Comparison of ENCODE assay signal across 8 cellular contexts in genomic region chr1:110339040-110339426, GRCh38. TPM values are rescaled to one million over a fixed set of nuclear protein-coding genes. Genes with fewer than 3 reads are reported as not detected.
DNase-seq lines count a peak whose midpoint lies in the region; ATAC-seq and TF ChIP-seq lines count a peak whose summit lies in the region.

TSS of gene RBM15 (plus strand) at chr1:110339377. CDS start at chr1:110339406, 29 bp downstream.

- H3K27ac ChIP-seq in osteoblast (ENCODE audit: low read depth, low read length) (peak within 1 kb of the TSS; percentile 95), thoracic aorta (peak within 1 kb of the TSS; percentile 96 to 98)

- H3K4me3 ChIP-seq in osteoblast (ENCODE audit: insufficient read depth, low read length) (peak within 1 kb of the TSS; percentile 99), thoracic aorta (peak within 1 kb of the TSS; percentile 94)

- ATAC-seq in HG02642 (IDR thresholded peaks at IDR 0.05; ENCODE audit: poor library complexity, unreplicated experiment) (peak; percentile 72), thoracic aorta (ENCODE audit: insufficient number of reproducible peaks, low FRiP score, low read depth) (peak; percentile 98)

- peak within 1 kb of the TSS; percentile 100 for H3K4me2 ChIP-seq in osteoblast (ENCODE audit: insufficient read depth, low read length)

- H2AFZ ChIP-seq in osteoblast (ENCODE audit: low read length): peak within 1 kb of the TSS; percentile 98

- H3K27me3 Mint-ChIP-seq in activated naive CD4-positive, alpha-beta T cell treated with anti-CD3 and anti-CD28 coated beads, Interleukin-2, amount 50 U/mL, for 24 hours: no peaks in the 10 kb centered on the region
- H3K27me3 Mint-ChIP-seq in glutamatergic neuron (ENCODE audit: unreplicated experiment): peaks cover 4% of the 10 kb centered on the region

- H3K9me3 Mint-ChIP-seq in activated naive CD4-positive, alpha-beta T cell treated with anti-CD3 and anti-CD28 coated beads, Interleukin-2, amount 50 U/mL, for 24 hours: no peaks in the 10 kb centered on the region
- peaks cover 4% of the 10 kb centered on the region for H3K9me3 Mint-ChIP-seq in glutamatergic neuron (ENCODE audit: unreplicated experiment)

- peak within 1 kb of the TSS; percentile 98 for H3K27ac Mint-ChIP-seq in activated naive CD4-positive, alpha-beta T cell treated with anti-CD3 and anti-CD28 coated beads, Interleukin-2, amount 50 U/mL, for 24 hours
- peak within 1 kb of the TSS; percentile 97 for H3K27ac Mint-ChIP-seq in glutamatergic neuron (ENCODE audit: unreplicated experiment)

- H3K27me3 ChIP-seq in osteoblast (ENCODE audit: insufficient read depth, low read length) (no peaks in the 10 kb centered on the region), thoracic aorta (replicated peaks; ENCODE audit: insufficient read depth) (no peaks in the 10 kb centered on the region)

- peak; percentile 100 for DNase-seq in GM04504 (ENCODE audit: low read depth)
- DNase-seq in NCI-H1092 treated with DMSO at 0.1 percent for 48 hours (lab: John Stamatoyannopoulos, UW): peak; percentile 100
- peak; percentile 100 for DNase-seq in SKM-1 (lab: John Stamatoyannopoulos, UW; ENCODE audit: unreplicated experiment)
- DNase-seq in glutamatergic neuron: peak; percentile 93
- peak; percentile 99 for DNase-seq in osteoblast (ENCODE audit: insufficient read length, low spot score, missing footprints)
- peak; percentile 98 for DNase-seq in thoracic aorta (ENCODE audit: low spot score)

- peaks cover 41% of the 10 kb centered on the region for H4K20me1 ChIP-seq in osteoblast (ENCODE audit: insufficient read depth, low read length)

- peaks cover 22% of the 10 kb centered on the region for H3K36me3 Mint-ChIP-seq in activated naive CD4-positive, alpha-beta T cell treated with anti-CD3 and anti-CD28 coated beads, Interleukin-2, amount 50 U/mL, for 24 hours
- H3K36me3 Mint-ChIP-seq in glutamatergic neuron (ENCODE audit: unreplicated experiment): no peaks in the 10 kb centered on the region

- H3K4me1 Mint-ChIP-seq in activated naive CD4-positive, alpha-beta T cell treated with anti-CD3 and anti-CD28 coated beads, Interleukin-2, amount 50 U/mL, for 24 hours: peaks cover 62% of the 10 kb centered on the region
- H3K4me1 Mint-ChIP-seq in glutamatergic neuron (ENCODE audit: low read depth, unreplicated experiment): peaks cover 23% of the 10 kb centered on the region

- H3K36me3 ChIP-seq in osteoblast (ENCODE audit: insufficient read depth, low read length) (peaks cover 19% of the 10 kb centered on the region), thoracic aorta (peaks cover 7% of the 10 kb centered on the region)

- H3K4me1 ChIP-seq in osteoblast (ENCODE audit: insufficient read depth, low read length) (peaks cover 45% of the 10 kb centered on the region), thoracic aorta (ENCODE audit: control insufficient read depth in 1 of 2, low read depth in 2 of 2) (peaks cover 35 to 48% of the 10 kb centered on the region in 2 donors)

- TF ChIP-seq CTCF in glutamatergic neuron (IDR thresholded peaks at IDR 0.05; ENCODE audit: partially characterized antibody, unreplicated experiment): no peak
- no peak for TF ChIP-seq CTCF in osteoblast (IDR thresholded peaks at IDR 0.05; ENCODE audit: extremely low read depth, low read depth, low read length)
- TF ChIP-seq CTCF in thoracic aorta (IDR thresholded peaks at IDR 0.05): no peak

- peaks cover 47% of the 10 kb centered on the region for H3K79me2 ChIP-seq in osteoblast (ENCODE audit: insufficient read depth, low read length)

- no peak within 1 kb of the TSS for H3K4me3 Mint-ChIP-seq in activated naive CD4-positive, alpha-beta T cell treated with anti-CD3 and anti-CD28 coated beads, Interleukin-2, amount 50 U/mL, for 24 hours
- H3K4me3 Mint-ChIP-seq in glutamatergic neuron (ENCODE audit: unreplicated experiment): peak within 1 kb of the TSS; percentile 96

- H3K9me3 ChIP-seq in osteoblast (ENCODE audit: low read depth, low read length): no peaks in the 10 kb centered on the region
- H3K9me3 ChIP-seq in thoracic aorta: no peaks in the 10 kb centered on the region

RNA-seq across cellular contexts. Expression of gene RBM15, which starts in this region (rescaled TPM):
- 27.3 TPM for total RNA-seq in glutamatergic neuron (ENCODE audit: unreplicated experiment)
- 30.6 and 38.0 TPM in 2 replicates for total RNA-seq in osteoblast
- 10 to 100 TPM; 27.3 to 53.5 TPM for total RNA-seq in thoracic aorta

Comparison
In these comparisons a context has a peak if more than half of its experiments do, and no peak if none do; other contexts are left out.
1. Peak in every context shown above with its lines: DNase-seq, ATAC-seq, H3K4me3 ChIP-seq and H3K27ac ChIP-seq.